9 cellular contexts compared by ENCODE assay signal in genomic region chr18:45103319-45104070, GRCh38.
A peak's percentile ranks its signal among the peaks of the same experiment; 100 is the strongest.
DNase-seq lines count a peak whose midpoint lies in the region; ATAC-seq, FAIRE-seq and TF ChIP-seq lines count a peak whose summit lies in the region.
"Had no signal": no experiment of that assay in that cellular context is flagged by ENCODE, and none has a peak within 500 bp of the region (broad histone marks: within the 10 kb centered on the region; RNA-seq: fewer than 3 reads in every experiment).

No MANE protein-coding gene starts in this region.

- H4K91ac ChIP-seq in trophoblast cell (ENCODE audit: low read depth, low read length) = no peak overlapping the region

- H3K9me3 ChIP-seq in MM.1S (replicated peaks; ENCODE audit: insufficient read depth, low read length) = no peaks in the 10 kb centered on the region
- no peaks in the 10 kb centered on the region for H3K9me3 ChIP-seq in trophoblast cell (ENCODE audit: insufficient read depth, low read depth, low read length)
- H3K9me3 ChIP-seq: lower lobe of right lung had no signal

- DNase-seq in GM19239 (ENCODE audit: insufficient read length, low spot score) (no peak), MM.1S (peak; percentile 45), trophoblast cell (no peak), NCI-H1105 treated with DMSO at 0.1 percent for 48 hours (lab: John Stamatoyannopoulos, UW) (no peak), T-helper 1 cell (no peak), RWPE1 (ENCODE audit: low spot score) (no peak)
- DNase-seq: lower lobe of right lung had no signal

- H2BK12ac ChIP-seq in trophoblast cell (ENCODE audit: low read length) = no peak overlapping the region

- no peak overlapping the region for H2BK5ac ChIP-seq in trophoblast cell (ENCODE audit: low read depth, low read length, poor library complexity)

- H3K9ac ChIP-seq in MM.1S (ENCODE audit: low read length) (peak overlapping the region; percentile 42), trophoblast cell (ENCODE audit: low read length) (no peak overlapping the region)

- H3K4me2 ChIP-seq in MM.1S (ENCODE audit: low read depth, low read length) (peak overlapping the region; percentile 42; the same call in 1 of the 2 replicates), trophoblast cell (ENCODE audit: low read length) (no peak overlapping the region)

- H2AK5ac ChIP-seq in trophoblast cell (ENCODE audit: low read length) = no peak overlapping the region

- H3K4me3 ChIP-seq in MM.1S (ENCODE audit: low read length) (no peak overlapping the region), trophoblast cell (ENCODE audit: low read depth, low read length) (no peak overlapping the region)
- H3K4me3 ChIP-seq: lower lobe of right lung had no signal

- H3K4me1 ChIP-seq in MM.1S (ENCODE audit: low read length) (peaks cover 66% of the 10 kb centered on the region), trophoblast cell (ENCODE audit: control insufficient read depth in 1 of 2, insufficient read depth in 2 of 2, low read length in 2 of 2) (no peaks in the 10 kb centered on the region)

- H4K20me1 ChIP-seq in MM.1S (ENCODE audit: insufficient read depth, low read length) = no peaks in the 10 kb centered on the region

- H3K18ac ChIP-seq in trophoblast cell (ENCODE audit: low read length) = no peak overlapping the region

- no peaks in the 10 kb centered on the region for H3K79me1 ChIP-seq in trophoblast cell (ENCODE audit: low read length)

- no peaks in the 10 kb centered on the region for H3K36me3 ChIP-seq in MM.1S (replicated peaks; ENCODE audit: insufficient read depth, low read length)
- H3K36me3 ChIP-seq in trophoblast cell (ENCODE audit: control insufficient read depth in 1 of 2, insufficient read depth in 2 of 2, low read length in 2 of 2) = no peaks in the 10 kb centered on the region
- H3K36me3 ChIP-seq: lower lobe of right lung had no signal

- H3K27me3 ChIP-seq in MM.1S (replicated peaks; ENCODE audit: insufficient read depth, low read length) = no peaks in the 10 kb centered on the region
- H3K27me3 ChIP-seq in trophoblast cell (ENCODE audit: insufficient read depth, low read length) = no peaks in the 10 kb centered on the region

- H3K79me2 ChIP-seq in MM.1S (ENCODE audit: low read length) (no peaks in the 10 kb centered on the region), trophoblast cell (ENCODE audit: control insufficient read depth, insufficient read depth, low read length, poor library complexity) (no peaks in the 10 kb centered on the region)

- no CpG with 5 or more reads among the region's 5 CpGs for WGBS in trophoblast cell (ENCODE audit: extremely low coverage, insufficient coverage, insufficient read length)

- H3K9me2 ChIP-seq in MM.1S (replicated peaks; ENCODE audit: insufficient read depth, low read length) = no peaks in the 10 kb centered on the region

- H4K12ac ChIP-seq in trophoblast cell (ENCODE audit: low read depth, low read length) = no peak overlapping the region

- H3K23ac ChIP-seq in trophoblast cell (ENCODE audit: low read length) = peak overlapping the region; percentile 61

- no peak overlapping the region for H2BK120ac ChIP-seq in trophoblast cell (ENCODE audit: insufficient read depth, low read length, poor library complexity)

- TF ChIP-seq CTCF in MM.1S (IDR thresholded peaks at IDR 0.05; ENCODE audit: low read length) = no peak
- no peak for TF ChIP-seq CTCF in RWPE1 (conservative IDR thresholded peaks at IDR 0.05; ENCODE audit: low read depth)

- H4K8ac ChIP-seq in trophoblast cell (ENCODE audit: low read depth, low read length) = no peak overlapping the region

- ATAC-seq in HG02763 (IDR thresholded peaks at IDR 0.05; ENCODE audit: unreplicated experiment) = peak; percentile 38

- H3K4ac ChIP-seq in trophoblast cell (ENCODE audit: low read depth, low read length) = no peak overlapping the region

- peak overlapping the region; percentile 69 for H2AFZ ChIP-seq in MM.1S (ENCODE audit: low read length)
- no peak overlapping the region for H2AFZ ChIP-seq in trophoblast cell (ENCODE audit: insufficient read depth, low read length, poor library complexity)

- H3K14ac ChIP-seq in trophoblast cell (ENCODE audit: low read length) = no peak overlapping the region

- H3F3A ChIP-seq in MM.1S (ENCODE audit: insufficient read depth, low read length) = peaks cover 35% of the 10 kb centered on the region

- peak; percentile 99 for FAIRE-seq in GM19239 (lab: Jason Lieb, UNC)
- FAIRE-seq: TTC549 had no signal

- CTCF ChIA-PET in RWPE1 (lab: Yijun Ruan, JAX) = no interaction called here

- peak overlapping the region; percentile 87 for H3K27ac ChIP-seq in MM.1S (ENCODE audit: low read length)
- H3K27ac ChIP-seq in trophoblast cell (ENCODE audit: low read depth, low read length) = no peak overlapping the region
- H3K27ac ChIP-seq in RWPE1 = no peak overlapping the region
- H3K27ac ChIP-seq: lower lobe of right lung had no signal

- POLR2A ChIA-PET in RWPE1 (lab: Yijun Ruan, JAX; ENCODE audit: low non-redundant PET) = no interaction called here
